10 cellular contexts compared by ENCODE assay signal in genomic region chr1:6435547-6435946, GRCh38. TPM values are rescaled to one million over a fixed set of nuclear protein-coding genes. Genes with fewer than 3 reads are reported as not detected.
"Had no signal": no experiment of that assay in that cellular context is flagged by ENCODE, and none has a peak within 500 bp of the region (broad histone marks: within the 10 kb centered on the region; RNA-seq: fewer than 3 reads in every experiment).

No MANE protein-coding gene starts in this region.

- ATAC-seq: K562 had no signal

- H3K27ac Mint-ChIP-seq: H9 had no signal

- H2AFZ ChIP-seq: GM23248 had no signal

- H3K9me3 Mint-ChIP-seq: H9 had no signal

- H3K9ac ChIP-seq: GM23248 had no signal

- H3K4me3 ChIP-seq: GM23248, K562 had no signal

- H3K4me3 Mint-ChIP-seq: H9 had no signal

- FAIRE-seq: H54, K562 had no signal

- DNase-seq: GM23248, GOT3, HCEC 1CT, IMR-90, KG1 had no signal

- H3K27ac ChIP-seq: GM23248, HL-60 had no signal

RNA-seq across cellular contexts. Expression of gene ESPN, which starts 11.0 kb away (rescaled TPM):
- total RNA-seq: GM23248, HT1080 had no signal
- polyA plus RNA-seq: GM23248 had no signal

RNA-seq across cellular contexts. Expression of gene HES2, which starts 15.8 kb away (rescaled TPM):
- total RNA-seq: GM23248, IMR-90 had no signal
- polyA plus RNA-seq: GM23248, IMR-90 had no signal
